In the genomic region with DNA sequence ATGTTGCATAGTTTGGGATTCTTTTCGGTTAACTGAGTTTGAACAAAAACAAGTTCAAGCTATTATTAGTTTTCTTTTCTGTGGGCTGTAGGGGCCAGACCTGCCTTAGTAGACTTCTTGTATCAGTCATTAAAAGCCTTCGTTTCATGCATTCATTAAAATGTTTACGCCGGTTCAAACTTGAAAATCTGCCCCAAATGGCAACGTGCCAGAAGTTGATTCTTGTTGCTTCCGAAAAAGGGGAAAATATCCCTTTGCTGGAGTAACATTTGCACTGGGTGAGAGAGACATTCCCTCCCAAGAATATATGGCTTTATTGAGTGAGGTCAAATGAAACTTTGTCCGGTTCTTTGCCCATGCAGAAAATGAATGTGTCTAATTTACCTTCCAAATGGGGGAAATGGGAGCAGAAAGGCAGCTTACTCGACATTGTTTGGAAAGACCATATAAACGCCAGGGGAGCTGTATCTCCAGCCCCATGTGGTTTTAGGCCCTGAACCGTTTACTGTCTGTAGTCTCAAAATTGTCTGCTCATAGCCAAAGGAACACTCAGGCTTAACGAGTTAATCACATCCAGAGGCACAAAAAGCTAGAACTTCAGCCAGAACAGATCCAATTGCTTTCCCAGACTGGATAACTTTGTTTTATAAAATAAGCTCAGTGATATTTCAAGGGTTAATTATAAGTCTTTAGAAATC, we compare ENCODE assay signal across 26 cellular contexts. TPM values are rescaled to one million over a fixed set of nuclear protein-coding genes. Genes with fewer than 3 reads are reported as not detected.
A peak's percentile ranks its signal among the peaks of the same experiment; 100 is the strongest.
DNase-seq lines count a peak whose midpoint lies in the region; ATAC-seq, FAIRE-seq and TF ChIP-seq lines count a peak whose summit lies in the region.
"Had no signal": no experiment of that assay in that cellular context is flagged by ENCODE, and none has a peak within 500 bp of the region (broad histone marks: within the 10 kb centered on the region; RNA-seq: fewer than 3 reads in every experiment).

No MANE protein-coding gene starts in this region.

- H3K4me1 ChIP-seq in breast epithelium = peaks cover 5 to 8% of the 10 kb centered on the region in 2 donors
- H3K4me1 ChIP-seq in mammary epithelial cell (ENCODE audit: insufficient read depth, low read length) = peaks cover 24% of the 10 kb centered on the region
- H3K4me1 ChIP-seq in astrocyte (ENCODE audit: insufficient read depth, low read length) = peaks cover 27% of the 10 kb centered on the region
- H3K4me1 ChIP-seq in vagina = peaks cover 49% of the 10 kb centered on the region

- H3K27ac ChIP-seq in breast epithelium (peak overlapping the region; percentile 97), mammary epithelial cell (ENCODE audit: insufficient read depth, low read depth, low read length) (no peak overlapping the region), astrocyte (ENCODE audit: low read depth, low read length) (no peak overlapping the region), vagina (peak overlapping the region; percentile 89)
- H3K27ac ChIP-seq: colonic mucosa, ovary had no signal

- TF ChIP-seq CTCF in breast epithelium (IDR thresholded peaks at IDR 0.05) (no peak), mammary epithelial cell (conservative IDR thresholded peaks at IDR 0.05 in 1 of 2, IDR thresholded peaks at IDR 0.05 in 1 of 2; ENCODE audit: extremely low read depth in 1 of 2, insufficient read depth in 1 of 2, low read depth in 1 of 2, low read length in 2 of 2) (no peak), astrocyte (IDR thresholded peaks at IDR 0.05; ENCODE audit: insufficient read depth, low read depth, low read length) (no peak), mesothelial cell of epicardium (IDR thresholded peaks at IDR 0.05; ENCODE audit: unreplicated experiment) (no peak), vagina (IDR thresholded peaks at IDR 0.05) (no peak)

- H3K4me3 Mint-ChIP-seq in astrocyte (ENCODE audit: unreplicated experiment) (no peak overlapping the region), mesothelial cell of epicardium (no peak overlapping the region)
- H3K4me3 Mint-ChIP-seq in naive thymus-derived CD8-positive, alpha-beta T cell = no peak overlapping the region
- H3K4me3 Mint-ChIP-seq: activated B cell treated with CpG ODN at 0.5 μM for 24 hours; activated CD4-positive, alpha-beta memory T cell treated with anti-CD3 and anti-CD28 coated beads, Interleukin-2, amount 10 ng/mL, durations not matched to agents 7 days and 5 days; activated naive CD4-positive, alpha-beta T cell treated with anti-CD3 and anti-CD28 coated beads, Interleukin-2, amount 10 ng/mL, durations not matched to agents 7 days and 5 days; activated T-cell treated with anti-CD3 and anti-CD28 coated beads, Interleukin-2, amount 50 U/mL, for 4 hours; T-cell had no signal

- peaks cover 2% of the 10 kb centered on the region for H3K9me3 Mint-ChIP-seq in astrocyte (ENCODE audit: unreplicated experiment)
- H3K9me3 Mint-ChIP-seq in mesothelial cell of epicardium = no peaks in the 10 kb centered on the region
- no peaks in the 10 kb centered on the region for H3K9me3 Mint-ChIP-seq in naive thymus-derived CD8-positive, alpha-beta T cell
- H3K9me3 Mint-ChIP-seq: activated B cell treated with CpG ODN at 0.5 μM for 24 hours; activated CD4-positive, alpha-beta memory T cell treated with anti-CD3 and anti-CD28 coated beads, Interleukin-2, amount 10 ng/mL, durations not matched to agents 7 days and 5 days; activated naive CD4-positive, alpha-beta T cell treated with anti-CD3 and anti-CD28 coated beads, Interleukin-2, amount 10 ng/mL, durations not matched to agents 7 days and 5 days; activated T-cell treated with anti-CD3 and anti-CD28 coated beads, Interleukin-2, amount 50 U/mL, for 4 hours; CD8-positive, alpha-beta memory T cell; T-cell had no signal

- POLR2A ChIA-PET in naive thymus-derived CD8-positive, alpha-beta T cell (lab: Charles Lee) = no interaction called here

- no peak overlapping the region for H2AFZ ChIP-seq in mammary epithelial cell (ENCODE audit: low read depth, low read length)
- no peak overlapping the region for H2AFZ ChIP-seq in astrocyte (ENCODE audit: low read depth, low read length)

- CTCF ChIA-PET in mammary epithelial cell (lab: Charles Lee; ENCODE audit: low non-redundant PET) = no interaction called here

- H3K9ac ChIP-seq in mammary epithelial cell (ENCODE audit: insufficient read depth, low read length) (no peak overlapping the region), astrocyte (ENCODE audit: low read length) (no peak overlapping the region)

- dilution Hi-C loops in mammary epithelial cell (cut with HindIII; ENCODE audit: low sequenced_read_pairs) = no loop called here

- in situ Hi-C loops in mammary epithelial cell (cut with MboI; ENCODE audit: low sequenced_read_pairs in 2 of 2) = no loop called here

- H3K27ac Mint-ChIP-seq in astrocyte (ENCODE audit: unreplicated experiment) = no peak overlapping the region
- H3K27ac Mint-ChIP-seq in mesothelial cell of epicardium = peak overlapping the region; percentile 83
- H3K27ac Mint-ChIP-seq in naive thymus-derived CD8-positive, alpha-beta T cell = no peak overlapping the region
- H3K27ac Mint-ChIP-seq: activated B cell treated with CpG ODN at 0.5 μM for 24 hours; activated CD4-positive, alpha-beta memory T cell treated with anti-CD3 and anti-CD28 coated beads, Interleukin-2, amount 10 ng/mL, durations not matched to agents 7 days and 5 days; activated naive CD4-positive, alpha-beta T cell treated with anti-CD3 and anti-CD28 coated beads, Interleukin-2, amount 10 ng/mL, durations not matched to agents 7 days and 5 days; CD8-positive, alpha-beta memory T cell; T-cell had no signal

- H3K4me1 Mint-ChIP-seq in astrocyte (ENCODE audit: low read depth, unreplicated experiment) (peaks cover 46% of the 10 kb centered on the region), mesothelial cell of epicardium (peaks cover 59% of the 10 kb centered on the region)
- H3K4me1 Mint-ChIP-seq in naive thymus-derived CD8-positive, alpha-beta T cell = peaks cover 16 to 32% (median 24%) of the 10 kb centered on the region in 4 donors

- H3K27me3 ChIP-seq in breast epithelium (no peaks in the 10 kb centered on the region), mammary epithelial cell (ENCODE audit: insufficient read depth, low read length) (no peaks in the 10 kb centered on the region), astrocyte (ENCODE audit: insufficient read depth, low read length) (no peaks in the 10 kb centered on the region), vagina (no peaks in the 10 kb centered on the region)
- H3K27me3 ChIP-seq: colonic mucosa, ovary, suprapubic skin had no signal

- no TSS peak for BruUV-seq in mammary epithelial cell (replicated peaks; lab: Mats Ljungman, UMichigan)

- FAIRE-seq in astrocyte (lab: Jason Lieb, UNC) = peak; percentile 26
- FAIRE-seq: frontal cortex, H54, small intestine had no signal

- TF ChIP-seq POLR2A in breast epithelium (IDR thresholded peaks at IDR 0.05) (no peak), vagina (IDR thresholded peaks at IDR 0.05) (no peak)

- H3K36me3 Mint-ChIP-seq in astrocyte (ENCODE audit: low read depth, unreplicated experiment) (no peaks in the 10 kb centered on the region), mesothelial cell of epicardium (no peaks in the 10 kb centered on the region)
- H3K36me3 Mint-ChIP-seq in naive thymus-derived CD8-positive, alpha-beta T cell = no peaks in the 10 kb centered on the region
- H3K36me3 Mint-ChIP-seq: activated naive CD4-positive, alpha-beta T cell treated with anti-CD3 and anti-CD28 coated beads, Interleukin-2, amount 10 ng/mL, durations not matched to agents 7 days and 5 days; CD8-positive, alpha-beta memory T cell; T-cell had no signal

- H3K27me3 Mint-ChIP-seq in astrocyte (ENCODE audit: low read depth, unreplicated experiment) = no peaks in the 10 kb centered on the region
- H3K27me3 Mint-ChIP-seq in mesothelial cell of epicardium (ENCODE audit: low read depth) = no peaks in the 10 kb centered on the region
- peaks cover 0 to 9% (median 4%) of the 10 kb centered on the region in 5 donors for H3K27me3 Mint-ChIP-seq in naive thymus-derived CD8-positive, alpha-beta T cell

- intact Hi-C loops in breast epithelium (cut with DNase I; ENCODE audit: low total_unique reads) (no loop called here), mammary epithelial cell (cut with micrococcal nuclease) (loop anchor here (10.0 kb wide), 1 partner anchor 61 kb away; no protein-coding TSS in a partner anchor), vagina (cut with DNase I) (no loop called here)

- H3K9me3 ChIP-seq in breast epithelium = no peaks in the 10 kb centered on the region
- no peaks in the 10 kb centered on the region for H3K9me3 ChIP-seq in mammary epithelial cell (replicated peaks; ENCODE audit: insufficient read depth, low read length)
- H3K9me3 ChIP-seq in astrocyte (ENCODE audit: insufficient read depth, low read depth, low read length) = no peaks in the 10 kb centered on the region
- no peaks in the 10 kb centered on the region for H3K9me3 ChIP-seq in vagina
- H3K9me3 ChIP-seq: colonic mucosa, ovary, suprapubic skin had no signal

- H4K20me1 ChIP-seq in mammary epithelial cell (ENCODE audit: insufficient read depth, low read length) (no peaks in the 10 kb centered on the region), astrocyte (ENCODE audit: insufficient read depth, low read length) (no peaks in the 10 kb centered on the region)

- no peak for DNase-seq in breast epithelium (ENCODE audit: low spot score in 2 of 2)
- no peak for DNase-seq in mammary epithelial cell
- DNase-seq in astrocyte (ENCODE audit: low read depth) = no peak
- DNase-seq in mesothelial cell of epicardium (ENCODE audit: low spot score in 2 of 2, unreplicated experiment in 2 of 2) = no peak
- no peak for DNase-seq in vagina (ENCODE audit: extremely low spot score in 2 of 2)
- DNase-seq in NCI-H2227 (lab: John Stamatoyannopoulos, UW; ENCODE audit: unreplicated experiment) = no peak
- DNase-seq in naive thymus-derived CD8-positive, alpha-beta T cell = no peak
- DNase-seq: ACHN; activated B cell treated with CpG ODN at 0.5 μM for 24 hours; activated CD4-positive, alpha-beta memory T cell treated with anti-CD3 and anti-CD28 coated beads, Interleukin-2, amount 10 ng/mL, durations not matched to agents 7 days and 5 days; activated naive CD4-positive, alpha-beta T cell treated with anti-CD3 and anti-CD28 coated beads, Interleukin-2, amount 10 ng/mL, durations not matched to agents 7 days and 5 days; activated T-cell treated with anti-CD3 and anti-CD28 coated beads, Interleukin-2, amount 50 U/mL, for 4 hours; CD8-positive, alpha-beta memory T cell; colonic mucosa; NCI-H187 treated with DMSO at 0.1 percent for 48 hours; NCI-H510A; small intestine; stimulated activated CD4-positive, alpha-beta T cell treated with anti-CD3 and anti-CD28 coated beads, Interleukin-4, amount 100 ng/mL, for 1 hour; T-cell had no signal

- H3K4me2 ChIP-seq in mammary epithelial cell (ENCODE audit: insufficient read depth, low read depth, low read length) (no peak overlapping the region), astrocyte (ENCODE audit: low read length) (no peak overlapping the region)

- H3K4me3 ChIP-seq in breast epithelium = no peak overlapping the region
- no peak overlapping the region for H3K4me3 ChIP-seq in mammary epithelial cell (replicated peaks in 1 of 3; ENCODE audit: insufficient read depth in 1 of 3, low read depth in 2 of 3, low read length in 3 of 3)
- no peak overlapping the region for H3K4me3 ChIP-seq in astrocyte (ENCODE audit: insufficient read depth, low read depth, low read length)
- H3K4me3 ChIP-seq in vagina = no peak overlapping the region
- H3K4me3 ChIP-seq: colonic mucosa, ovary, suprapubic skin had no signal

- no peaks in the 10 kb centered on the region for H3K36me3 ChIP-seq in breast epithelium
- no peaks in the 10 kb centered on the region for H3K36me3 ChIP-seq in mammary epithelial cell (ENCODE audit: insufficient read depth, low read length)
- no peaks in the 10 kb centered on the region for H3K36me3 ChIP-seq in astrocyte (ENCODE audit: insufficient read depth, low read length)
- no peaks in the 10 kb centered on the region for H3K36me3 ChIP-seq in vagina
- H3K36me3 ChIP-seq: colonic mucosa, ovary, suprapubic skin had no signal

- peaks cover 20% of the 10 kb centered on the region for H3K79me2 ChIP-seq in mammary epithelial cell (ENCODE audit: insufficient read depth, low read length)
- H3K79me2 ChIP-seq in astrocyte (ENCODE audit: insufficient read depth, low read length) = peaks cover 20% of the 10 kb centered on the region

- WGBS in mammary epithelial cell (ENCODE audit: low coverage, missing lambda C conversion rate) = 59% methylated on average over 11 of the region's 11 CpGs

- ATAC-seq in GM21526 (IDR thresholded peaks at IDR 0.05; ENCODE audit: low FRiP score, unreplicated experiment) = no peak
- ATAC-seq in naive thymus-derived CD8-positive, alpha-beta T cell = no peak
- ATAC-seq: activated T-cell treated with anti-CD3 and anti-CD28 coated beads, Interleukin-2, amount 50 U/mL, for 4 hours; left lobe of liver; Right ventricle myocardium inferior; T-cell had no signal

RNA-seq across cellular contexts. Expression of a gene that starts 3.0 kb away (rescaled TPM):
- total RNA-seq in breast epithelium (100 to 1,000 TPM; 207 to 759 (median 444) TPM), mammary epithelial cell (100 to 1,000 TPM in 1 of 2 donors, 10 to 100 TPM in 1; 33.7 to 204 TPM), astrocyte (57.6 and 71.7 TPM in 2 replicates), mesothelial cell of epicardium (16.3 to 19.0 TPM (median 16.5 TPM) in 3 replicates), vagina (675 TPM)
- 309 TPM for polyA plus RNA-seq in mammary epithelial cell
- 450 TPM for polyA minus RNA-seq in mammary epithelial cell
- total RNA-seq in naive thymus-derived CD8-positive, alpha-beta T cell = 1 to 10 TPM; 2.2 to 2.9 TPM
- polyA plus RNA-seq in naive thymus-derived CD8-positive, alpha-beta T cell = under 1 TPM in 2 of 3 donors, not detected in 1; 0.14 to 0.23 TPM
- total RNA-seq: activated B cell treated with CpG ODN at 0.5 μM for 24 hours had no signal

Comparison
In these comparisons a context has a peak if more than half of its experiments do, and no peak if none do; other contexts are left out.
1. H3K27ac ChIP-seq: peak in breast epithelium (2 of 2) and vagina (single experiment); none in mammary epithelial cell (single experiment) and astrocyte (single experiment).